14 cellular contexts compared by ENCODE assay signal in genomic region chr5:16916262-16916878, GRCh38. TPM values are rescaled to one million over a fixed set of nuclear protein-coding genes. Genes with fewer than 3 reads are reported as not detected.
DNase-seq lines count a peak whose midpoint lies in the region; ATAC-seq, FAIRE-seq and TF ChIP-seq lines count a peak whose summit lies in the region.
"Had no signal": no experiment of that assay in that cellular context is flagged by ENCODE, and none has a peak within 500 bp of the region (broad histone marks: within the 10 kb centered on the region; RNA-seq: fewer than 3 reads in every experiment).

No MANE protein-coding gene starts in this region.

- no peaks in the 10 kb centered on the region for H3K79me2 ChIP-seq in KMS-11 (ENCODE audit: insufficient read depth, low read depth)
- peaks cover 89% of the 10 kb centered on the region for H3K79me2 ChIP-seq in keratinocyte (ENCODE audit: control insufficient read depth, insufficient read depth, low read length)

- dilution Hi-C loops in keratinocyte (cut with MboI; ENCODE audit: extremely low pct_ligation_motif_present, low sequenced_read_pairs), result no loop called here

- H3K36me3 ChIP-seq in KMS-11 (ENCODE audit: insufficient read depth) (no peaks in the 10 kb centered on the region), adipocyte (ENCODE audit: control insufficient read depth, insufficient read depth, low read length, severe bottlenecking) (no peaks in the 10 kb centered on the region), keratinocyte (ENCODE audit: control insufficient read depth in 2 of 2, extremely low read depth in 1 of 2, insufficient read depth in 2 of 2, low read length in 2 of 2) (peaks cover 3 to 8% of the 10 kb centered on the region in 2 experiments)

- ATAC-seq in natural killer cell, result no peak
- ATAC-seq: psoas muscle had no signal

- H3K36me3 Mint-ChIP-seq in natural killer cell, result no peaks in the 10 kb centered on the region

- no peak overlapping the region for H3K4me3 Mint-ChIP-seq in natural killer cell

- DNase-seq in AG10803 (ENCODE audit: low read depth) (peak; percentile 95), adipocyte (ENCODE audit: low read depth) (peak; percentile 92), keratinocyte (ENCODE audit: low read depth, low spot score) (no peak), natural killer cell (no peak), NCI-H1436 treated with DMSO at 0.1 percent for 48 hours (lab: John Stamatoyannopoulos, UW) (no peak), DMS114 treated with DMSO at 0.1 percent for 48 hours (lab: John Stamatoyannopoulos, UW; ENCODE audit: unreplicated experiment) (no peak)
- no peak for DNase-seq in activated CD4-positive, CD25-positive, alpha-beta regulatory T cell (lab: John Stamatoyannopoulos, UW)
- DNase-seq: COR-L47, left cardiac atrium, NCI-H526 treated with DMSO at 0.1 percent for 48 hours, psoas muscle had no signal

- H2AFZ ChIP-seq in KMS-11 (ENCODE audit: low read depth), result no peak overlapping the region
- H2AFZ ChIP-seq in keratinocyte (ENCODE audit: control insufficient read depth, low read length), result no peak overlapping the region

- H4K20me1 ChIP-seq in KMS-11 (ENCODE audit: insufficient read depth) (no peaks in the 10 kb centered on the region), keratinocyte (ENCODE audit: control insufficient read depth, extremely low read depth, insufficient read depth, low read length) (peaks cover 34% of the 10 kb centered on the region)

- H3K9me3 ChIP-seq in adipocyte (ENCODE audit: control insufficient read depth, low read length), result no peaks in the 10 kb centered on the region
- no peaks in the 10 kb centered on the region for H3K9me3 ChIP-seq in keratinocyte (ENCODE audit: control insufficient read depth, low read depth, low read length)
- H3K9me3 ChIP-seq: psoas muscle had no signal

- H3K4me1 ChIP-seq in KMS-11 (ENCODE audit: low read depth, poor library complexity, severe bottlenecking) (peaks cover 8% of the 10 kb centered on the region), adipocyte (ENCODE audit: control insufficient read depth, insufficient read depth, low read length) (peaks cover 18% of the 10 kb centered on the region), keratinocyte (ENCODE audit: control insufficient read depth, extremely low read depth, insufficient read depth, low read length) (peaks cover 61% of the 10 kb centered on the region)

- H3K27me3 ChIP-seq in KMS-11 (ENCODE audit: insufficient read depth, low read depth), result no peaks in the 10 kb centered on the region
- H3K27me3 ChIP-seq in adipocyte (replicated peaks; ENCODE audit: control insufficient read depth, insufficient read depth, low read length), result no peaks in the 10 kb centered on the region
- H3K27me3 ChIP-seq in keratinocyte (ENCODE audit: control insufficient read depth, extremely low read depth, insufficient read depth, low read length), result no peaks in the 10 kb centered on the region

- H3K27ac ChIP-seq in KMS-11 (peak overlapping the region; percentile 23; the same call in 1 of the 2 replicates), keratinocyte (ENCODE audit: control insufficient read depth, insufficient read depth, low read length) (peak overlapping the region; percentile 47)
- H3K27ac ChIP-seq: psoas muscle had no signal

- no peak overlapping the region for H3K27ac Mint-ChIP-seq in natural killer cell
- H3K27ac Mint-ChIP-seq: activated T-helper 2 cell treated with anti-CD3 and anti-CD28 coated beads, Interferon-gamma antibody, Interleukin-2, Interleukin-4, amounts not matched to agents 10 μg/mL and 5 μg/mL and 100 μg/mL, durations not matched to agents 14 hours and 24 hours and 36 hours had no signal

- peaks cover under 1 to 2% of the 10 kb centered on the region in 2 donors for H3K9me3 Mint-ChIP-seq in natural killer cell
- H3K9me3 Mint-ChIP-seq: activated T-helper 2 cell treated with anti-CD3 and anti-CD28 coated beads, Interferon-gamma antibody, Interleukin-2, Interleukin-4, amounts not matched to agents 10 μg/mL and 5 μg/mL and 100 μg/mL, durations not matched to agents 14 hours and 24 hours and 36 hours had no signal

- no peaks in the 10 kb centered on the region for H3K27me3 Mint-ChIP-seq in natural killer cell (ENCODE audit: low read depth in 2 of 2)

- peak; percentile 70 for FAIRE-seq in keratinocyte (lab: Jason Lieb, UNC)
- FAIRE-seq: H1 had no signal

- peaks cover 7% of the 10 kb centered on the region for H3K9me1 ChIP-seq in keratinocyte (ENCODE audit: control insufficient read depth, extremely low read depth, insufficient read depth, low read length)

- H3K4me2 ChIP-seq in KMS-11 (no peak overlapping the region), keratinocyte (ENCODE audit: control insufficient read depth, extremely low read depth, insufficient read depth, low read depth, low read length) (peak overlapping the region; percentile 62)

- H3K9ac ChIP-seq in KMS-11 (no peak overlapping the region), adipocyte (ENCODE audit: low read length) (no peak overlapping the region), keratinocyte (ENCODE audit: control insufficient read depth, extremely low read depth, insufficient read depth, low read length) (no peak overlapping the region)

- H3K4me1 Mint-ChIP-seq in natural killer cell, result no peaks in the 10 kb centered on the region

- intact Hi-C loops in natural killer cell (cut with micrococcal nuclease), result no loop called here

- no peak overlapping the region for H3K4me3 ChIP-seq in AG10803 (ENCODE audit: low read length)
- no peak overlapping the region for H3K4me3 ChIP-seq in KMS-11 (IDR thresholded peaks at IDR 0.05; ENCODE audit: insufficient read depth, low read depth, low read length)
- peak overlapping the region; percentile 7 for H3K4me3 ChIP-seq in adipocyte (ENCODE audit: low read length)
- peak overlapping the region in 1 of 3 experiments; percentile 43 for H3K4me3 ChIP-seq in keratinocyte (ENCODE audit: control insufficient read depth in 2 of 3, extremely low read depth in 1 of 3, insufficient read depth in 2 of 3, low read depth in 1 of 3, low read length in 3 of 3)
- H3K4me3 ChIP-seq: psoas muscle had no signal

- no peak for TF ChIP-seq CTCF in AG10803 (conservative IDR thresholded peaks at IDR 0.05; ENCODE audit: low read length)
- TF ChIP-seq CTCF in KMS-11 (conservative IDR thresholded peaks at IDR 0.05; ENCODE audit: low read depth, low read length), result no peak
- TF ChIP-seq CTCF in keratinocyte (optimal IDR thresholded peaks at IDR 0.05 in 1 of 3, IDR thresholded peaks at IDR 0.05 in 1 of 3, conservative IDR thresholded peaks at IDR 0.05 in 1 of 3; ENCODE audit: extremely low read depth in 1 of 3, insufficient read depth in 2 of 3, low read length in 3 of 3), result no peak
- no peak for TF ChIP-seq CTCF in natural killer cell (IDR thresholded peaks at IDR 0.05)

RNA-seq across cellular contexts. Expression of gene MYO10, which starts 19.7 kb away (rescaled TPM):
- 16.1 to 22.5 TPM (median 22.0 TPM) in 3 replicates for polyA plus RNA-seq in keratinocyte
- 28.7 TPM for polyA plus RNA-seq in keratinocyte (2011; ENCODE audit: low read depth)
- 20.3 and 20.9 TPM in 2 replicates for polyA plus RNA-seq in keratinocyte (2011; cell fraction: cytosol; rRNA removed)
- polyA plus RNA-seq in keratinocyte (2011; cell fraction: nucleus; rRNA removed), result 53.3 and 53.4 TPM in 2 replicates
- 14.8 and 47.7 TPM in 2 replicates for polyA plus RNA-seq in keratinocyte (2012; ENCODE audit: low replicate concordance)
- polyA minus RNA-seq in keratinocyte, result 43.8 to 125 TPM (median 75.8 TPM) in 3 replicates
- polyA minus RNA-seq in keratinocyte (2011; cell fraction: cytosol; rRNA and poly(A)+ RNA removed), result 44.9 TPM
- polyA minus RNA-seq in keratinocyte (2011; cell fraction: nucleus; rRNA and poly(A)+ RNA removed), result 59.8 and 125 TPM in 2 replicates
- 1 to 10 TPM in 1 of 3 donors, under 1 TPM in 1, not detected in 1; 0.83 to 1.2 TPM for total RNA-seq in natural killer cell

Comparison
In these comparisons a context has a peak if more than half of its experiments do, and no peak if none do; other contexts are left out.
1. DNase-seq: peak in AG10803 (single experiment) and adipocyte (single experiment); none in keratinocyte (single experiment), natural killer cell (single experiment), activated CD4-positive, CD25-positive, alpha-beta regulatory T cell (0 of 4), NCI-H1436 treated with DMSO at 0.1 percent for 48 hours (single experiment) and DMS114 treated with DMSO at 0.1 percent for 48 hours (single experiment).